In the genomic region with DNA sequence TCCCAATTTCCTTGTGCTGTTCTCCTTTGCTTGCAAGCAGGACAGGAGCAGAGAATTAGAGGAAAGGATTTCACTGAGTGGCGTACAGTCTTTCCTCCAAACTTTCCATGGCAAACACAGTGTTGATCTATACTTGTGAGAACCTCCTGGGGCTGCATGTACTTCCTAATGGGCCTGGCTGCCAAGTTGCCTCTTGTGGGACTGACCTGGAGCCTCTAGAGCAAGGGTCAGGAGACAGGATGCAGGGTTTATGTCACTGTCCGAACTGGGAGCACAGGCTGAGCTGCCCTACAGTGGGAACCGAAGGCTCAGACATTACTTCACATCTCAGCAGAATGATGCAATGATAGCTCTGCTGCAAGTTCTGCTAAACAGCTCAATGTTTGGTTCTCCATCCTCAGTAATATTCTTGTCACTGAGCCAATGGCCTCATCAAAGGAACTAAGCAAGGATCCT, we compare ENCODE assay signal across 11 cellular contexts.
DNase-seq lines count a peak whose midpoint lies in the region; ATAC-seq and TF ChIP-seq lines count a peak whose summit lies in the region.
"Had no signal": no experiment of that assay in that cellular context is flagged by ENCODE, and none has a peak within 500 bp of the region (broad histone marks: within the 10 kb centered on the region; RNA-seq: fewer than 3 reads in every experiment).

No MANE protein-coding gene starts in this region.

- peak overlapping the region; percentile 65 for H2AFZ ChIP-seq in IMR-90 (replicated peaks; ENCODE audit: low read length, poor library complexity)

- peak overlapping the region; percentile 44; the same call in 1 of the 2 replicates for H3K14ac ChIP-seq in IMR-90 (replicated peaks; ENCODE audit: low read depth, low read length)

- H2BK120ac ChIP-seq in IMR-90 (ENCODE audit: low read depth, low read length), result peak overlapping the region; percentile 74

- peak; percentile 81 for ATAC-seq in IMR-90 (ENCODE audit: low read depth)
- ATAC-seq in left lung, result peak; percentile 74

- H3K36me3 ChIP-seq in IMR-90 (ENCODE audit: control insufficient read depth, insufficient read depth, low read length) (no peaks in the 10 kb centered on the region), left lung (no peaks in the 10 kb centered on the region), tibial artery (no peaks in the 10 kb centered on the region)
- H3K36me3 ChIP-seq: thoracic aorta had no signal

- no peak for TF ChIP-seq POLR2A in IMR-90 (IDR thresholded peaks at IDR 0.05; ENCODE audit: low read depth, low read length)

- H2AK5ac ChIP-seq in IMR-90 (ENCODE audit: low read depth, low read length), result no peak overlapping the region

- no peak overlapping the region for H2AK9ac ChIP-seq in IMR-90 (replicated peaks; ENCODE audit: low read depth, low read length, poor library complexity)

- H3K4me1 ChIP-seq in IMR-90 (ENCODE audit: control insufficient read depth, insufficient read depth, low read length), result peaks cover 5% of the 10 kb centered on the region
- H3K4me1 ChIP-seq in left lung, result peaks cover 5 to 21% of the 10 kb centered on the region in 2 donors
- H3K4me1 ChIP-seq in tibial artery, result peaks cover 0 to 8% (median 4%) of the 10 kb centered on the region in 4 donors

- peak overlapping the region; percentile 21; the same call in 1 of the 2 replicates for H3K4ac ChIP-seq in IMR-90 (ENCODE audit: low read depth, low read length)

- H3K23ac ChIP-seq in IMR-90 (ENCODE audit: low read depth, low read length), result no peak overlapping the region

- peak overlapping the region; percentile 78 for H3K4me2 ChIP-seq in IMR-90 (ENCODE audit: low read depth, low read length)

- no peaks in the 10 kb centered on the region for H4K20me1 ChIP-seq in IMR-90 (ENCODE audit: insufficient read depth, low read length)

- no peak overlapping the region for H4K8ac ChIP-seq in IMR-90 (ENCODE audit: low read depth in 2 of 2, low read length in 2 of 2)

- no peak overlapping the region; the same call in 1 of the 2 replicates for H4K5ac ChIP-seq in IMR-90 (ENCODE audit: low read depth, low read length)

- H3K27ac ChIP-seq in IMR-90 (ENCODE audit: insufficient read depth, low read length), result peak overlapping the region; percentile 28; the same call in 1 of the 2 replicates
- H3K27ac ChIP-seq in left lung, result peak overlapping the region; percentile 35 to 77
- no peak overlapping the region for H3K27ac ChIP-seq in tibial artery
- H3K27ac ChIP-seq: thoracic aorta had no signal

- H3K27me3 ChIP-seq in IMR-90 (ENCODE audit: control insufficient read depth, insufficient read depth, low read length) (no peaks in the 10 kb centered on the region), left lung (no peaks in the 10 kb centered on the region), tibial artery (no peaks in the 10 kb centered on the region)

- no peaks in the 10 kb centered on the region for H3K79me1 ChIP-seq in IMR-90 (ENCODE audit: low read depth in 1 of 2, low read length in 2 of 2)

- TF ChIP-seq CTCF in IMR-90 (conservative IDR thresholded peaks at IDR 0.05; ENCODE audit: low read depth, low read length) (no peak), cardiac fibroblast (IDR thresholded peaks at IDR 0.05; ENCODE audit: low read depth, low read length) (no peak), left lung (IDR thresholded peaks at IDR 0.05) (no peak), tibial artery (IDR thresholded peaks at IDR 0.05) (no peak)

- H3K9me1 ChIP-seq in IMR-90 (ENCODE audit: insufficient read depth, low read length), result peaks cover 7% of the 10 kb centered on the region

- H3K4me3 ChIP-seq in IMR-90 (ENCODE audit: insufficient read depth, low read depth, low read length) (no peak overlapping the region), cardiac fibroblast (replicated peaks in 1 of 2; ENCODE audit: low read depth in 2 of 2, low read length in 2 of 2) (no peak overlapping the region), left lung (no peak overlapping the region), tibial artery (no peak overlapping the region)
- H3K4me3 ChIP-seq: thoracic aorta had no signal

- H2BK15ac ChIP-seq in IMR-90 (ENCODE audit: low read depth, low read length), result 0 out of 3 replicates have a peak overlapping the region, but pooled peaks have one; percentile 1

- in situ Hi-C loops in IMR-90 (cut with MboI; ENCODE audit: low sequenced_read_pairs), result no loop called here

- H2BK5ac ChIP-seq in IMR-90 (ENCODE audit: low read depth, low read length, poor library complexity, severe bottlenecking), result no peak overlapping the region

- no peak overlapping the region; the same call in 1 of the 2 replicates for H3K18ac ChIP-seq in IMR-90 (ENCODE audit: low read depth, low read length)

- dilution Hi-C loops in IMR-90 (cut with HindIII; ENCODE audit: low sequenced_read_pairs, unreplicated experiment), result no loop called here

- TF ChIP-seq RAD21 in IMR-90 (IDR thresholded peaks at IDR 0.05; ENCODE audit: low read length), result no peak

- peaks cover 6% of the 10 kb centered on the region; the same call in 1 of the 2 replicates for H3K9me3 ChIP-seq in IMR-90 (ENCODE audit: control insufficient read depth, insufficient read depth, low read length)
- H3K9me3 ChIP-seq in left lung, result peaks cover 4 to 19% of the 10 kb centered on the region in 2 donors
- H3K9me3 ChIP-seq in tibial artery, result peaks cover 0 to 5% (median 5%) of the 10 kb centered on the region in 3 donors

- peak; percentile 89 for DNase-seq in IMR-90
- peak; percentile 90 to 95 for DNase-seq in cardiac fibroblast (ENCODE audit: low read depth in 2 of 2)
- peak in 1 of 2 donors; percentile 54 for DNase-seq in left lung
- DNase-seq in tibial artery, result peak; percentile 76 to 81
- DNase-seq in activated effector memory CD4-positive, alpha-beta T cell treated with Interleukin-2 at 50 U/mL for 16 hours, result no peak
- DNase-seq in NCI-H345 (lab: John Stamatoyannopoulos, UW), result no peak
- no peak for DNase-seq in NCI-H2227 (lab: John Stamatoyannopoulos, UW; ENCODE audit: unreplicated experiment)
- DNase-seq in NCI-H748 treated with DMSO at 0.1 percent for 48 hours (lab: John Stamatoyannopoulos, UW), result no peak
- DNase-seq: activated CD4-positive, CD25-positive, alpha-beta regulatory T cell treated with anti-CD3 and anti-CD28 coated beads, Interleukin-2, amount 50 U/mL, for 72 hours; NCI-H524 treated with DMSO at 0.1 percent for 48 hours had no signal

- CTCF ChIA-PET in IMR-90 (lab: Yijun Ruan, JAX), result no interaction called here

- POLR2A ChIA-PET in IMR-90 (lab: Charles Lee; ENCODE audit: unreplicated experiment), result no interaction called here

- no peak overlapping the region for H3K56ac ChIP-seq in IMR-90 (ENCODE audit: extremely low read depth, insufficient read depth, low read length)

- intact Hi-C loops in IMR-90 (cut with micrococcal nuclease) (no loop called here), left lung (cut with DNase I) (no loop called here), tibial artery (cut with DNase I; ENCODE audit: low total_unique reads) (no loop called here)

- peak overlapping the region; percentile 72; the same call in 1 of the 2 replicates for H2BK20ac ChIP-seq in IMR-90 (ENCODE audit: low read depth, low read length)

- WGBS in IMR-90 (ENCODE audit: extremely low coverage in 2 of 2, insufficient read length in 1 of 2), 2 experiments, result no CpG with 5 or more reads among the region's 3 CpGs

- no peak overlapping the region; the same call in 1 of the 2 replicates for H4K91ac ChIP-seq in IMR-90 (ENCODE audit: insufficient read depth, low read depth, low read length)

- no peak overlapping the region for H3K9ac ChIP-seq in IMR-90 (ENCODE audit: low read depth, low read length)

- BruUV-seq in IMR-90 (replicated peaks; lab: Mats Ljungman, UMichigan), result no TSS peak

TF ChIP-seq in IMR-90, 13 proteins besides CTCF, POLR2A, EP300 and RAD21:
- TF ChIP-seq SMC3 (IDR thresholded peaks at IDR 0.05; ENCODE audit: low read depth, low read length) (no peak), MAZ (IDR thresholded peaks at IDR 0.05; ENCODE audit: borderline replicate concordance, low read depth, low read length) (no peak), CEBPB (IDR thresholded peaks at IDR 0.05; ENCODE audit: low read depth, low read length) (peak; percentile 99), USF2 (IDR thresholded peaks at IDR 0.05; ENCODE audit: low read depth, low read length) (no peak)

Comparison
In these comparisons a context has a peak if more than half of its experiments do, and no peak if none do; other contexts are left out.
1. DNase-seq: peak in IMR-90 (single experiment), cardiac fibroblast (2 of 2) and tibial artery (2 of 2); none in activated effector memory CD4-positive, alpha-beta T cell treated with Interleukin-2 at 50 U/mL for 16 hours (single experiment), NCI-H345 (single experiment), NCI-H2227 (single experiment) and NCI-H748 treated with DMSO at 0.1 percent for 48 hours (single experiment).
2. H3K27ac ChIP-seq: peak in IMR-90 (single experiment) and left lung (2 of 2); none in tibial artery (0 of 2).